9 cellular contexts compared by ENCODE assay signal in the genomic region with DNA sequence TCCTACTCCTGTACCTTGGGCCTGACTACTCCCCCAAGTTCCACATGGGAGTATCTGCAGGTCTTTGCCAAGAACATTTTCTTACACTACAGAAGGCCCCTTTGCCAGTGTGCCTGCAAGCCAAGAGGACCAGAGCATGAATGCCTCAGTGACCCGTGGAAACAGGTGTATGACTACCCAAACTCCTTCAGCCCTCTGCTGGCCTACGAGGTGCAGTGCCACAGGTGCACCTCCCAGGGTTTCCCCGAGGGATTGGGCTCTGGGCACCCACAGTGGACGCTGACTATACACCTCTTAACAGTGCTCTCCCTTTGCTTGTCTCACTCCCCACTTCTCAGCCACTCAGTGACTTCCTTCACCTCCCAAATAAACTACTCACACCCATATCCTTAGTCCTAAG.
DNase-seq lines count a peak whose midpoint lies in the region; ATAC-seq, FAIRE-seq and TF ChIP-seq lines count a peak whose summit lies in the region.
"Had no signal": no experiment of that assay in that cellular context is flagged by ENCODE, and none has a peak within 500 bp of the region (broad histone marks: within the 10 kb centered on the region; RNA-seq: fewer than 3 reads in every experiment).

No MANE protein-coding gene starts in this region.

- no peak overlapping the region for H3K27ac Mint-ChIP-seq in stimulated activated effector memory CD8-positive, alpha-beta T cell treated with anti-CD3 and anti-CD28 coated beads, Interleukin-12 subunit alpha, Interleukin-12 subunit beta, amount 100 ng/mL, for 72 hours

- no peaks in the 10 kb centered on the region for H3K9me3 Mint-ChIP-seq in stimulated activated effector memory CD8-positive, alpha-beta T cell treated with anti-CD3 and anti-CD28 coated beads, Interleukin-12 subunit alpha, Interleukin-12 subunit beta, amount 100 ng/mL, for 72 hours

- intact Hi-C loops in OCI-LY7 (cut with micrococcal nuclease; ENCODE audit: unreplicated experiment) = loop anchor here (1.0 kb wide), 2 partner anchors 168 to 200 kb away; no protein-coding TSS in a partner anchor

- H3K4me3 Mint-ChIP-seq in stimulated activated effector memory CD8-positive, alpha-beta T cell treated with anti-CD3 and anti-CD28 coated beads, Interleukin-12 subunit alpha, Interleukin-12 subunit beta, amount 100 ng/mL, for 72 hours = no peak overlapping the region

- no peaks in the 10 kb centered on the region for H3K79me2 ChIP-seq in OCI-LY7 (ENCODE audit: insufficient read depth, low read depth, low read length)

- H3K4me3 ChIP-seq in OCI-LY7 (ENCODE audit: low read depth, low read length, poor library complexity, severe bottlenecking) = no peak overlapping the region
- H3K4me3 ChIP-seq in foreskin fibroblast (ENCODE audit: low read depth in 1 of 2, low read length in 2 of 2) = no peak overlapping the region

- H3K4me1 Mint-ChIP-seq in stimulated activated effector memory CD8-positive, alpha-beta T cell treated with anti-CD3 and anti-CD28 coated beads, Interleukin-12 subunit alpha, Interleukin-12 subunit beta, amount 100 ng/mL, for 72 hours = no peaks in the 10 kb centered on the region

- CTCF ChIA-PET in OCI-LY7 (lab: Charles Lee; ENCODE audit: unreplicated experiment) = no interaction called here

- H3K4me2 ChIP-seq in OCI-LY7 (ENCODE audit: low read length) = no peak overlapping the region

- no peaks in the 10 kb centered on the region for H4K20me1 ChIP-seq in OCI-LY7 (ENCODE audit: insufficient read depth, low read length)

- no peaks in the 10 kb centered on the region for H3K4me1 ChIP-seq in OCI-LY7 (ENCODE audit: insufficient read depth, low read length, poor library complexity, severe bottlenecking)

- no peak overlapping the region for H2AFZ ChIP-seq in OCI-LY7 (ENCODE audit: low read length)

- no peak for FAIRE-seq in RCC 7860 (lab: Jason Lieb, UNC)

- no peak for DNase-seq in GM13976 (ENCODE audit: low spot score)
- DNase-seq in OCI-LY7 (ENCODE audit: low spot score) = peak; percentile 21
- DNase-seq in foreskin fibroblast = no peak
- no peak for DNase-seq in stimulated activated effector memory CD8-positive, alpha-beta T cell treated with anti-CD3 and anti-CD28 coated beads, Interleukin-12 subunit alpha, Interleukin-12 subunit beta, amount 100 ng/mL, for 72 hours (ENCODE audit: low spot score in 2 of 2)
- no peak for DNase-seq in germinal center (ENCODE audit: low spot score)
- DNase-seq in RCC 7860 (ENCODE audit: low spot score) = no peak
- DNase-seq: activated naive CD4-positive, alpha-beta T cell treated with Interleukin-2 at 50 U/mL for 16 hours; NCI-H446 treated with DMSO at 0.1 percent for 48 hours had no signal

- peak; percentile 52 for ATAC-seq in stimulated activated effector memory CD8-positive, alpha-beta T cell treated with anti-CD3 and anti-CD28 coated beads, Interleukin-12 subunit alpha, Interleukin-12 subunit beta, amount 100 ng/mL, for 72 hours
- ATAC-seq in GM18873 (IDR thresholded peaks at IDR 0.05; ENCODE audit: low FRiP score, unreplicated experiment) = no peak

- TF ChIP-seq CTCF in GM13976 (IDR thresholded peaks at IDR 0.05; ENCODE audit: borderline replicate concordance, control extremely low read depth, extremely low read depth, insufficient read depth, missing control alignments) (peak; percentile 25), OCI-LY7 (conservative IDR thresholded peaks at IDR 0.05; ENCODE audit: low read length) (peak; percentile 53; the same call in 1 of the 2 replicates), foreskin fibroblast (IDR thresholded peaks at IDR 0.05; ENCODE audit: low read depth, low read length) (peak; percentile 33)

- no peak overlapping the region for H3K27ac ChIP-seq in OCI-LY7 (ENCODE audit: low read depth, low read length, poor library complexity, severe bottlenecking)

- H3K36me3 Mint-ChIP-seq in stimulated activated effector memory CD8-positive, alpha-beta T cell treated with anti-CD3 and anti-CD28 coated beads, Interleukin-12 subunit alpha, Interleukin-12 subunit beta, amount 100 ng/mL, for 72 hours = no peaks in the 10 kb centered on the region

- POLR2A ChIA-PET in OCI-LY7 (lab: Charles Lee) = no interaction called here

- no peaks in the 10 kb centered on the region for H3K36me3 ChIP-seq in OCI-LY7 (ENCODE audit: insufficient read depth, low read length)

- no peaks in the 10 kb centered on the region for H3K9me3 ChIP-seq in OCI-LY7 (ENCODE audit: low read length)

- in situ Hi-C loops in GM13976 (cut with MboI; ENCODE audit: low sequenced_read_pairs, unreplicated experiment) = no loop called here

- BruUV-seq in OCI-LY7 (replicated peaks; lab: Mats Ljungman, UMichigan) = no TSS peak

- no peaks in the 10 kb centered on the region for H3K9me2 ChIP-seq in OCI-LY7 (ENCODE audit: insufficient read depth, low read length)
